In the genomic region with DNA sequence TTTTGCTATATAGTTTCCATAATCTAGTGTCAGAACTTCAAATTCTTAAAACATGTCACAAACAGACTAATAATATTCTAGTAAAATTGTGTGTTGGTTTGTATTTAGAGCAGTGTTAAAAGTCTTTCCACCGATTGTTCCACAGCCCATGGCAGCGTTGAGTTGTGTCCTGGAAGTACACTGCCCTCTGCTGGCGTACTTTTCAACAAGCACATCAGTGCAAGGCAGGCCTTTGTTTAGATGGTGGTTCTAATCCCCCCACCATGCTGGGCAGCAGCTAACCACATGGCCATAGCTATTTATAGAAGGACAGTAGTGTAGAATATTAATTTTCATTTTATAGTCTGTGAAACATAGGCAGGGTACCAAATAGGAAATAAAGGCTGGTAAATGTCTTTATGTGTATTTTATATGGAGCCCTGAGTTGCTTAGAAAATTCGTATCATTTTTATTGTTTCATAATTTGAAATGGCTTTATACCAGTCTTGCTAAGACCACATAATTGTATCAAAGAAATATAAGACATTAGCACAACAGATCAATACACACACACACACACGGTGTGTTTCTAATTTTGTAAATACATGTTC, we compare ENCODE assay signal across 8 cellular contexts.
DNase-seq lines count a peak whose midpoint lies in the region; ATAC-seq, FAIRE-seq and TF ChIP-seq lines count a peak whose summit lies in the region.

No MANE protein-coding gene starts in this region.

- intact Hi-C loops in kidney (cut with DNase I) = no loop called here

- H3K36me3 ChIP-seq in kidney (ENCODE audit: control insufficient read depth in 1 of 2, insufficient read depth in 2 of 2, low read length in 2 of 2) = no peaks in the 10 kb centered on the region

- no peak overlapping the region for H3K4me3 ChIP-seq in kidney (ENCODE audit: low read length in 2 of 2)

- H3K4me3 Mint-ChIP-seq in WTC11 = no peak overlapping the region

- peaks cover 17% of the 10 kb centered on the region for H3K9me3 Mint-ChIP-seq in WTC11

- peaks cover 19% of the 10 kb centered on the region for H3K4me1 Mint-ChIP-seq in WTC11

- POLR2A ChIA-PET in WTC11 (lab: Charles Lee) = no interaction called here

- H3K27me3 Mint-ChIP-seq in WTC11 (ENCODE audit: low read depth) = peaks cover 2% of the 10 kb centered on the region; the same call in 1 of the 2 replicates

- peak; percentile 3 for FAIRE-seq in kidney (lab: Jason Lieb, UNC)

- ATAC-seq in GM18907 (IDR thresholded peaks at IDR 0.05; ENCODE audit: unreplicated experiment) (peak; percentile 96), HG03103 (IDR thresholded peaks at IDR 0.05; ENCODE audit: low read depth, unreplicated experiment) (peak; percentile 97), WTC11 (peak; percentile 96)

- H3K27ac ChIP-seq in kidney (ENCODE audit: low read depth in 2 of 2, low read length in 2 of 2) = no peak overlapping the region

- peaks cover 0 to 10% of the 10 kb centered on the region in 2 donors for H3K4me1 ChIP-seq in kidney (ENCODE audit: control insufficient read depth in 1 of 2, insufficient read depth in 1 of 2, low read depth in 1 of 2, low read length in 2 of 2)

- H3K9me3 ChIP-seq in kidney (ENCODE audit: control insufficient read depth in 1 of 2, low read length in 2 of 2) = peaks cover 0 to 4% of the 10 kb centered on the region in 2 donors

- H3K27ac Mint-ChIP-seq in WTC11 = no peak overlapping the region

- DNase-seq in Ammon's horn (ENCODE audit: low spot score) = peak; percentile 95
- peak; percentile 78 for DNase-seq in NCI-H2171 treated with DMSO at 0.1 percent for 48 hours (lab: John Stamatoyannopoulos, UW)
- DNase-seq in WTC11 (ENCODE audit: low spot score) = peak; percentile 79
- DNase-seq in central memory CD4-positive, alpha-beta T cell = peak; percentile 36
- DNase-seq in kidney = no peak
- DNase-seq in stimulated activated CD4-positive, alpha-beta T cell treated with anti-CD3 and anti-CD28 coated beads, Interleukin-2, amount 100 ng/mL, for 48 hours = peak; percentile 55

- no peak overlapping the region for H3K9ac ChIP-seq in kidney (ENCODE audit: low read length in 2 of 2)

- peaks cover 2% of the 10 kb centered on the region for H3K36me3 Mint-ChIP-seq in WTC11

- peak; percentile 78 for TF ChIP-seq CTCF in WTC11 (IDR thresholded peaks at IDR 0.05)
- TF ChIP-seq CTCF in kidney (IDR thresholded peaks at IDR 0.05; ENCODE audit: borderline replicate concordance, extremely low read depth, insufficient read depth) = peak; percentile 72

- CTCF ChIA-PET in WTC11 (lab: Charles Lee) = interaction anchor here (0.6 to 5.8 kb wide), 21 partner anchors 9 to 618 kb away, joined by 3 to 83 read pairs (median 4); partner anchors contain the start of gene SEC23A

TF ChIP-seq in WTC11, 78 proteins besides CTCF, POLR2A, EP300 and RAD21:
- TF ChIP-seq PRRX2 (CRISPR knock-in tag; IDR thresholded peaks at IDR 0.05) (no peak), FOXK1 (CRISPR knock-in tag; IDR thresholded peaks at IDR 0.05) (no peak), ZNF416 (CRISPR knock-in tag; IDR thresholded peaks at IDR 0.05) (no peak), GABPB1 (CRISPR knock-in tag; IDR thresholded peaks at IDR 0.05) (peak; percentile 29)
- TF ChIP-seq, protein P1, sequence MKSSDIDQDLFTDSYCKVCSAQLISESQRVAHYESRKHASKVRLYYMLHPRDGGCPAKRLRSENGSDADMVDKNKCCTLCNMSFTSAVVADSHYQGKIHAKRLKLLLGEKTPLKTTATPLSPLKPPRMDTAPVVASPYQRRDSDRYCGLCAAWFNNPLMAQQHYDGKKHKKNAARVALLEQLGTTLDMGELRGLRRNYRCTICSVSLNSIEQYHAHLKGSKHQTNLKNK (CRISPR knock-in tag; IDR thresholded peaks at IDR 0.05) = no peak
TF ChIP-seq in WTC11: peak in this region for 1.
